In the genomic region with DNA sequence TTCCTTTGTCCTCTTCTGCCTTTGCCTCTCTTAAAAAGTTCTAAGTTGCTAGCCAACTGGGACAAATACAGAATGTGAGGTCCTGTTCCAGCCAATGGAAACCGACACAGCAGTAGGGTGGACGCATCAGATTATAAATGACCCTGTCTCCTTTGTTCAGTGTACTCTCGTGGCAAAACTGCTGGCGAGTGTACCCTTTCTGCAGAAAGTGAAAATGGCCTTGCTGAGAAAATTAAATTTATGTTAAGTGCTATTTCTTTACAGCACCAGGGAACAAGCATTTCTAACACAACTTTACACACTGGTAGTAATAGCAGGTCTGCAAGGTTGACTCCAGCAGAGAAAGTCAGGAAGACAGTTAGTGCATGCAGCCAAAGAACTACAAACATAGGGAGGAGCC, we compare ENCODE assay signal across 9 cellular contexts. TPM values are rescaled to one million over a fixed set of nuclear protein-coding genes. Genes with fewer than 3 reads are reported as not detected.
DNase-seq lines count a peak whose midpoint lies in the region; ATAC-seq, FAIRE-seq and TF ChIP-seq lines count a peak whose summit lies in the region.
"Not testable (repeated sequence)": the region's sequence is repeated elsewhere in the genome, so short reads cannot be mapped to it uniquely, and the experiment has no call there.
"Had no signal": no experiment of that assay in that cellular context is flagged by ENCODE, and none has a peak within 500 bp of the region (broad histone marks: within the 10 kb centered on the region; RNA-seq: fewer than 3 reads in every experiment).

No MANE protein-coding gene starts in this region.

- H3K27me3 Mint-ChIP-seq in CD8-positive, alpha-beta memory T cell; endodermal cell (ENCODE audit: insufficient read depth); naive thymus-derived CD4-positive, alpha-beta T cell; stimulated activated naive B cell treated with anti-CD40 and anti-IgM and Interleukin-4, amounts not matched to agents 10 μg/mL and 1 μg/mL and 100 μg/mL, for 72 hours: not testable (repeated sequence)

- H3K4me3 Mint-ChIP-seq in CD8-positive, alpha-beta memory T cell; endodermal cell; stimulated activated naive B cell treated with anti-CD40 and anti-IgM and Interleukin-4, amounts not matched to agents 10 μg/mL and 1 μg/mL and 100 μg/mL, for 72 hours: not testable (repeated sequence)
- H3K4me3 Mint-ChIP-seq in naive thymus-derived CD4-positive, alpha-beta T cell, result peak overlapping the region in 3 of 10 donors; percentile 14 to 88 (median 72)

- not testable (repeated sequence) for TF ChIP-seq RAD21 in Ishikawa (IDR thresholded peaks at IDR 0.05; ENCODE audit: low read depth); GM12878 (IDR thresholded peaks at IDR 0.05; ENCODE audit: insufficient read depth, low read depth, low read length)

- not testable (repeated sequence) for FAIRE-seq in GM12878 (lab: Jason Lieb, UNC)

- not testable (repeated sequence) for TF ChIP-seq CTCF in GM12878 (IDR thresholded peaks at IDR 0.05 in 2 of 3, conservative IDR thresholded peaks at IDR 0.05 in 1 of 3; ENCODE audit: control insufficient read depth in 2 of 3, extremely low read depth in 1 of 3, insufficient read depth in 1 of 3, low read depth in 3 of 3, low read length in 3 of 3); endodermal cell (conservative IDR thresholded peaks at IDR 0.05)

- not testable (repeated sequence) for DNase-seq in CD8-positive, alpha-beta memory T cell; GM12878 (ENCODE audit: low read depth, low spot score); endodermal cell; naive thymus-derived CD4-positive, alpha-beta T cell; stimulated activated naive B cell treated with anti-CD40 and anti-IgM and Interleukin-4, amounts not matched to agents 10 μg/mL and 1 μg/mL and 100 μg/mL, for 72 hours
- peak; percentile 6 for DNase-seq in activated CD8-positive, alpha-beta memory T cell treated with anti-CD3 and anti-CD28 coated beads, Interleukin-2, amount 50 U/mL, for 48 hours

- in situ Hi-C loops in GM12878 (cut with MboI), result not testable (repeated sequence)

- H2AFZ ChIP-seq in GM12878 (ENCODE audit: control insufficient read depth, low read depth, low read length), result not testable (repeated sequence)

- SMC1A ChIA-PET in GM12878 (lab: Charles Lee; ENCODE audit: uncharacterized antibody, unreplicated experiment), result interaction anchor here (1.2 kb wide), 1 partner anchor 14 kb away, joined by 3 read pairs; no protein-coding TSS in a partner anchor

- peak overlapping the region in 1 of 8 donors; percentile 51 for H3K27ac Mint-ChIP-seq in CD8-positive, alpha-beta memory T cell
- H3K27ac Mint-ChIP-seq in endodermal cell, result not testable (repeated sequence)
- peak overlapping the region in 6 of 9 donors; percentile 38 to 95 (median 90) for H3K27ac Mint-ChIP-seq in naive thymus-derived CD4-positive, alpha-beta T cell
- H3K27ac Mint-ChIP-seq in stimulated activated naive B cell treated with anti-CD40 and anti-IgM and Interleukin-4, amounts not matched to agents 10 μg/mL and 1 μg/mL and 100 μg/mL, for 72 hours, result peak overlapping the region; percentile 44

- not testable (repeated sequence) for TF ChIP-seq POLR2A in GM12878 (IDR thresholded peaks at IDR 0.05; ENCODE audit: low read depth, low read length)

- H3K4me1 Mint-ChIP-seq in CD8-positive, alpha-beta memory T cell, result peaks cover 11 to 22% (median 19%) of the 10 kb centered on the region in 3 donors
- not testable (repeated sequence) for H3K4me1 Mint-ChIP-seq in endodermal cell
- H3K4me1 Mint-ChIP-seq in naive thymus-derived CD4-positive, alpha-beta T cell, result peaks cover 14 to 62% (median 53%) of the 10 kb centered on the region in 7 donors
- H3K4me1 Mint-ChIP-seq in stimulated activated naive B cell treated with anti-CD40 and anti-IgM and Interleukin-4, amounts not matched to agents 10 μg/mL and 1 μg/mL and 100 μg/mL, for 72 hours, result peaks cover 12 to 13% of the 10 kb centered on the region in 2 donors

- H3K79me2 ChIP-seq in GM12878 (ENCODE audit: control insufficient read depth, insufficient read depth, low read length), result not testable (repeated sequence)

- H3K36me3 Mint-ChIP-seq in CD8-positive, alpha-beta memory T cell; stimulated activated naive B cell treated with anti-CD40 and anti-IgM and Interleukin-4, amounts not matched to agents 10 μg/mL and 1 μg/mL and 100 μg/mL, for 72 hours: not testable (repeated sequence)
- H3K36me3 Mint-ChIP-seq in endodermal cell (ENCODE audit: low read depth), result peaks cover 18% of the 10 kb centered on the region
- peaks cover 0 to 28% (median 5%) of the 10 kb centered on the region in 5 donors for H3K36me3 Mint-ChIP-seq in naive thymus-derived CD4-positive, alpha-beta T cell

- intact Hi-C loops in GM12878 (cut with micrococcal nuclease; ENCODE audit: unreplicated experiment); naive thymus-derived CD4-positive, alpha-beta T cell (cut with micrococcal nuclease): not testable (repeated sequence)

- WGBS in GM12878 (ENCODE audit: insufficient coverage, insufficient replicate concordance, low lambda C conversion rate, missing lambda C conversion rate), result 80% methylated on average over 4 of the region's 4 CpGs
- 84% methylated on average over 2 to 4 of the region's 4 CpGs for WGBS in endodermal cell (ENCODE audit: insufficient coverage in 1 of 2, insufficient read length in 1 of 2), 2 experiments

- RAD21 ChIA-PET in GM12878 (lab: Charles Lee; ENCODE audit: unreplicated experiment), result not testable (repeated sequence)

- H3K27ac ChIP-seq in CD8-positive, alpha-beta memory T cell (ENCODE audit: low read depth, low read length); GM12878 (ENCODE audit: control insufficient read depth, insufficient read depth); endodermal cell (ENCODE audit: low read depth, low read length); naive thymus-derived CD4-positive, alpha-beta T cell (ENCODE audit: low read depth, low read length): not testable (repeated sequence)

- peak overlapping the region; percentile 13 for H3K4me3 ChIP-seq in CD8-positive, alpha-beta memory T cell (ENCODE audit: low read length)
- not testable (repeated sequence) for H3K4me3 ChIP-seq in GM12878; naive thymus-derived CD4-positive, alpha-beta T cell (ENCODE audit: low read length)
- H3K4me3 ChIP-seq in endodermal cell (ENCODE audit: low read length), result peak overlapping the region; percentile 66

- POLR2A ChIA-PET in CD8-positive, alpha-beta memory T cell (lab: Charles Lee); GM12878 (lab: Charles Lee): not testable (repeated sequence)
- POLR2A ChIA-PET in naive thymus-derived CD4-positive, alpha-beta T cell (lab: Charles Lee), result interaction anchor here (1.0 to 1.4 kb wide), 2 partner anchors 13 to 52 kb away, joined by 3 to 4 read pairs; no protein-coding TSS in a partner anchor

- peaks cover 0 to 12% (median 10%) of the 10 kb centered on the region in 5 donors for H3K9me3 Mint-ChIP-seq in CD8-positive, alpha-beta memory T cell
- peaks cover 65% of the 10 kb centered on the region for H3K9me3 Mint-ChIP-seq in endodermal cell
- peaks cover 0 to 22% (median 8%) of the 10 kb centered on the region in 11 donors for H3K9me3 Mint-ChIP-seq in naive thymus-derived CD4-positive, alpha-beta T cell
- not testable (repeated sequence) for H3K9me3 Mint-ChIP-seq in stimulated activated naive B cell treated with anti-CD40 and anti-IgM and Interleukin-4, amounts not matched to agents 10 μg/mL and 1 μg/mL and 100 μg/mL, for 72 hours

- not testable (repeated sequence) for H4K20me1 ChIP-seq in GM12878 (ENCODE audit: control insufficient read depth, insufficient read depth)

- H3K4me1 ChIP-seq in CD8-positive, alpha-beta memory T cell (ENCODE audit: insufficient read depth, low read length), result peaks cover 18% of the 10 kb centered on the region
- not testable (repeated sequence) for H3K4me1 ChIP-seq in GM12878 (ENCODE audit: control insufficient read depth, insufficient read depth, low read length); endodermal cell (ENCODE audit: control insufficient read depth, insufficient read depth, low read length)
- H3K4me1 ChIP-seq in naive thymus-derived CD4-positive, alpha-beta T cell (ENCODE audit: control insufficient read depth in 2 of 2, insufficient read depth in 2 of 2, low read length in 2 of 2), result peaks cover 11 to 17% of the 10 kb centered on the region in 2 donors

- ATAC-seq in GM12878; naive thymus-derived CD4-positive, alpha-beta T cell; stimulated activated naive B cell treated with anti-CD40 and anti-IgM and Interleukin-4, amounts not matched to agents 10 μg/mL and 1 μg/mL and 100 μg/mL, for 72 hours (replicated peaks): not testable (repeated sequence)

- not testable (repeated sequence) for TF ChIP-seq EP300 in Ishikawa (IDR thresholded peaks at IDR 0.05; ENCODE audit: borderline replicate concordance); GM12878 (IDR thresholded peaks at IDR 0.05; ENCODE audit: borderline replicate concordance in 1 of 2, control insufficient read depth in 1 of 2, low read depth in 2 of 2, low read length in 2 of 2)

- not testable (repeated sequence) for H3K9me3 ChIP-seq in CD8-positive, alpha-beta memory T cell (ENCODE audit: low read length); GM12878 (replicated peaks; ENCODE audit: control insufficient read depth, insufficient read depth, low read length)
- peaks cover 45% of the 10 kb centered on the region for H3K9me3 ChIP-seq in endodermal cell (ENCODE audit: control insufficient read depth, low read length)
- H3K9me3 ChIP-seq in naive thymus-derived CD4-positive, alpha-beta T cell (ENCODE audit: control insufficient read depth in 2 of 3, low read length in 3 of 3), result peaks cover 0 to 11% (median 7%) of the 10 kb centered on the region in 3 experiments

- H3K4me2 ChIP-seq in GM12878 (ENCODE audit: control insufficient read depth, insufficient read depth), result not testable (repeated sequence)

- CTCF ChIA-PET in CD8-positive, alpha-beta memory T cell (lab: Charles Lee); naive thymus-derived CD4-positive, alpha-beta T cell (lab: Charles Lee): not testable (repeated sequence)
- CTCF ChIA-PET in GM12878 (lab: Yijun Ruan, JAX), result interaction anchor here (0.7 kb wide), 1 partner anchor 49 kb away, joined by 3 read pairs; no protein-coding TSS in a partner anchor

- not testable (repeated sequence) for H3K27me3 ChIP-seq in CD8-positive, alpha-beta memory T cell (ENCODE audit: insufficient read depth, low read length, poor library complexity, severe bottlenecking); GM12878 (replicated peaks in 1 of 2; ENCODE audit: control insufficient read depth in 2 of 2, insufficient read depth in 2 of 2, low read length in 1 of 2); endodermal cell (ENCODE audit: control insufficient read depth, insufficient read depth, low read length, poor library complexity, severe bottlenecking); naive thymus-derived CD4-positive, alpha-beta T cell (ENCODE audit: control insufficient read depth in 2 of 2, insufficient read depth in 2 of 2, low read length in 2 of 2)

- not testable (repeated sequence) for H3K36me3 ChIP-seq in CD8-positive, alpha-beta memory T cell (ENCODE audit: insufficient read depth, low read length); GM12878 (ENCODE audit: control insufficient read depth in 2 of 2, insufficient read depth in 2 of 2, low read length in 1 of 2); endodermal cell (ENCODE audit: control insufficient read depth, insufficient read depth, low read length); naive thymus-derived CD4-positive, alpha-beta T cell (ENCODE audit: control insufficient read depth in 2 of 3, insufficient read depth in 3 of 3, low read length in 3 of 3)

- H3K9ac ChIP-seq in GM12878 (ENCODE audit: control insufficient read depth, insufficient read depth, low read length); endodermal cell (ENCODE audit: extremely low read depth, low read length, poor library complexity, severe bottlenecking): not testable (repeated sequence)

- BruUV-seq in GM12878 (replicated peaks; lab: Mats Ljungman, UMichigan), result not testable (repeated sequence)

RNA-seq across cellular contexts. Expression of gene NINJ2, which starts 35.0 kb away (rescaled TPM):
- 1 to 10 TPM; 3.3 to 4.2 TPM for total RNA-seq in CD8-positive, alpha-beta memory T cell
- 47.1 TPM for polyA plus RNA-seq in CD8-positive, alpha-beta memory T cell
- 1.5 and 1.8 TPM in 2 replicates for total RNA-seq in GM12878 (2013; cell fraction: nucleolus; rRNA removed)
- 15.6 and 19.1 TPM in 2 replicates for total RNA-seq in GM12878 (2014; rRNA removed)
- 12.0 and 14.0 TPM in 2 replicates for total RNA-seq in GM12878 (2014; rRNA removed; fragmentation: Illumina TruSeq; extraction: Trizol)
- 13.5 and 14.8 TPM in 2 replicates for total RNA-seq in GM12878 (2021)
- polyA plus RNA-seq in GM12878 (2011; ENCODE audit: low read depth), result 11.9 TPM
- 4.8 and 8.9 TPM in 2 replicates for polyA plus RNA-seq in GM12878 (2011; rRNA removed)
- polyA plus RNA-seq in GM12878 (2011; cell fraction: cytosol; rRNA removed), result 18.9 and 23.4 TPM in 2 replicates
- polyA plus RNA-seq in GM12878 (2011; cell fraction: nucleus; rRNA removed), result 6.9 and 10.1 TPM in 2 replicates
- 11.3 and 16.1 TPM in 2 replicates for polyA plus RNA-seq in GM12878 (2012)
- polyA plus RNA-seq in GM12878 (2014; fragmentation: Illumina TruSeq; extraction: Trizol), result 10.2 and 19.7 TPM in 2 replicates
- polyA plus RNA-seq in GM12878 (2014; fragmentation: Nextera tagmentation; extraction: Ambion mirVana), result 10 to 100 TPM; 36.6 to 51.6 TPM
- polyA plus RNA-seq in GM12878 (2014; rRNA removed), result 18.5 and 22.9 TPM in 2 replicates
- 10 to 100 TPM; 22.9 to 24.2 TPM for polyA plus RNA-seq in GM12878 (2016; fragmentation: Nextera tagmentation; extraction: Ambion mirVana)
- 13.2 and 19.5 TPM in 2 replicates for polyA minus RNA-seq in GM12878 (2011; rRNA and poly(A)+ RNA removed)
- 5.4 TPM in 1 of 2 replicates, not detected in the other for polyA minus RNA-seq in GM12878 (2011; cell fraction: cytosol; rRNA and poly(A)+ RNA removed)
- 1.1 and 1.6 TPM in 2 replicates for polyA minus RNA-seq in GM12878 (2011; cell fraction: nucleus; rRNA and poly(A)+ RNA removed)
- 1 to 10 TPM in 1 of 2 donors, under 1 TPM in 1; 0.73 to 5.1 TPM for total RNA-seq in endodermal cell
- polyA plus RNA-seq in endodermal cell (2013, experiment 1 of 2), result not detected
- 0.41 TPM for polyA plus RNA-seq in endodermal cell (2013, experiment 2 of 2)
- total RNA-seq in naive thymus-derived CD4-positive, alpha-beta T cell, result 10 to 100 TPM in 1 of 5 experiments, 1 to 10 TPM in 3, under 1 TPM in 1; 0.84 to 11.2 (median 2.1) TPM
- 10 to 100 TPM in 1 of 2 donors, 1 to 10 TPM in 1; 8.8 to 10.0 TPM for polyA plus RNA-seq in naive thymus-derived CD4-positive, alpha-beta T cell
- total RNA-seq: H1, HFFc6 had no signal

RNA-seq across cellular contexts. Expression of gene WNK1, which starts 54.2 kb away (rescaled TPM):
- total RNA-seq in CD8-positive, alpha-beta memory T cell, result 100 to 1,000 TPM; 174 to 176 TPM
- polyA plus RNA-seq in CD8-positive, alpha-beta memory T cell, result 47.4 TPM
- total RNA-seq in GM12878 (2013; cell fraction: nucleolus; rRNA removed), result 576 and 584 TPM in 2 replicates
- total RNA-seq in GM12878 (2014; rRNA removed) (62.5 and 68.7 TPM in 2 replicates), GM12878 (2014; rRNA removed; fragmentation: Illumina TruSeq; extraction: Trizol) (82.2 and 95.0 TPM in 2 replicates), GM12878 (2021) (151 and 162 TPM in 2 replicates), endodermal cell (100 to 1,000 TPM; 199 to 412 TPM)
- polyA plus RNA-seq in GM12878 (2011; ENCODE audit: low read depth), result 43.7 TPM
- polyA plus RNA-seq in GM12878 (2011; rRNA removed) (69.4 and 112 TPM in 2 replicates), GM12878 (2014; fragmentation: Illumina TruSeq; extraction: Trizol) (142 and 143 TPM in 2 replicates), GM12878 (2014; fragmentation: Nextera tagmentation; extraction: Ambion mirVana) (10 to 100 TPM in 1 of 2 experiments, 1 to 10 TPM in 1; 9.6 to 23.8 TPM), GM12878 (2014; rRNA removed) (92.4 and 96.0 TPM in 2 replicates), GM12878 (2016; fragmentation: Nextera tagmentation; extraction: Ambion mirVana) (10 to 100 TPM; 56.4 to 90.9 TPM)
- polyA plus RNA-seq in GM12878 (2011; cell fraction: cytosol; rRNA removed), result 154 and 156 TPM in 2 replicates
- polyA plus RNA-seq in GM12878 (2011; cell fraction: nucleus; rRNA removed), result 129 and 167 TPM in 2 replicates
- 63.7 and 89.3 TPM in 2 replicates for polyA plus RNA-seq in GM12878 (2012)
- 462 and 496 TPM in 2 replicates for polyA minus RNA-seq in GM12878 (2011; rRNA and poly(A)+ RNA removed)
- polyA minus RNA-seq in GM12878 (2011; cell fraction: cytosol; rRNA and poly(A)+ RNA removed), result 260 and 293 TPM in 2 replicates
- 313 and 456 TPM in 2 replicates for polyA minus RNA-seq in GM12878 (2011; cell fraction: nucleus; rRNA and poly(A)+ RNA removed)
- polyA plus RNA-seq in endodermal cell (2013, experiment 1 of 2), result 111 TPM
- 108 TPM for polyA plus RNA-seq in endodermal cell (2013, experiment 2 of 2)
- 100 to 1,000 TPM; 147 to 200 (median 169) TPM for total RNA-seq in naive thymus-derived CD4-positive, alpha-beta T cell
- 10 to 100 TPM; 22.9 to 44.0 TPM for polyA plus RNA-seq in naive thymus-derived CD4-positive, alpha-beta T cell
